ENCODE assay signal across 23 cellular contexts in genomic region chr1:98253145-98253544, GRCh38.
"Had no signal": no experiment of that assay in that cellular context is flagged by ENCODE, and none has a peak within 500 bp of the region (broad histone marks: within the 10 kb centered on the region; RNA-seq: fewer than 3 reads in every experiment).

No MANE protein-coding gene starts in this region.

- H3K4me1 ChIP-seq: esophagus muscularis mucosa, gastrocnemius medialis, heart right ventricle, left ventricle myocardium inferior, parathyroid adenoma, prostate gland, right lobe of liver, suprapubic skin, thyroid gland had no signal

- FAIRE-seq: urothelium cell line had no signal

- DNase-seq: effector memory CD8-positive, alpha-beta T cell; gastrocnemius medialis; heart right ventricle; hypothalamus; kidney; left cardiac atrium; left ventricle myocardium inferior; mesendoderm; naive B cell; nephron progenitor cell; right lobe of liver; stimulated activated CD4-positive, alpha-beta T cell treated with anti-CD3 and anti-CD28 coated beads, Interleukin-4, amount 100 ng/mL, for 1 hour; stimulated activated CD8-positive, alpha-beta memory T cell treated with anti-CD3 and anti-CD28 coated beads, Interleukin-4, amount 100 ng/mL, for 48 hours; stimulated activated naive CD8-positive, alpha-beta T cell treated with anti-CD3 and anti-CD28 coated beads, Interleukin-15, Interleukin-2, amounts not matched to agents 100 U/mL and 50 U/mL, for 24 hours; thyroid gland had no signal

- ATAC-seq: effector memory CD8-positive, alpha-beta T cell; gastrocnemius medialis; heart right ventricle; left cardiac atrium; right lobe of liver; stimulated activated effector memory CD8-positive, alpha-beta T cell treated with anti-CD3 and anti-CD28 coated beads, Interleukin-12 subunit alpha, Interleukin-12 subunit beta, amount 100 ng/mL, for 72 hours; stimulated activated naive CD8-positive, alpha-beta T cell treated with anti-CD3 and anti-CD28 coated beads, Interleukin-15, Interleukin-2, amounts not matched to agents 100 U/mL and 50 U/mL, for 24 hours had no signal

- H3K27ac ChIP-seq: epithelial cell of prostate, esophagus muscularis mucosa, gastrocnemius medialis, heart right ventricle, left ventricle myocardium inferior, parathyroid adenoma, prostate gland, right lobe of liver, suprapubic skin, thyroid gland had no signal

- H3K36me3 ChIP-seq: esophagus muscularis mucosa, gastrocnemius medialis, heart right ventricle, left ventricle myocardium inferior, prostate gland, right lobe of liver, suprapubic skin, thyroid gland had no signal

- H2AFZ ChIP-seq: parathyroid adenoma had no signal

- H3K27me3 ChIP-seq: esophagus muscularis mucosa, gastrocnemius medialis, heart right ventricle, right lobe of liver, suprapubic skin, thyroid gland had no signal

- H3K9me3 ChIP-seq: gastrocnemius medialis, prostate gland, right lobe of liver, suprapubic skin, thyroid gland had no signal

- H3K4me3 ChIP-seq: esophagus muscularis mucosa, gastrocnemius medialis, heart right ventricle, left ventricle myocardium inferior, lung, prostate gland, right lobe of liver, suprapubic skin, thyroid gland had no signal

- H3K9ac ChIP-seq: parathyroid adenoma had no signal
